In the genomic region with DNA sequence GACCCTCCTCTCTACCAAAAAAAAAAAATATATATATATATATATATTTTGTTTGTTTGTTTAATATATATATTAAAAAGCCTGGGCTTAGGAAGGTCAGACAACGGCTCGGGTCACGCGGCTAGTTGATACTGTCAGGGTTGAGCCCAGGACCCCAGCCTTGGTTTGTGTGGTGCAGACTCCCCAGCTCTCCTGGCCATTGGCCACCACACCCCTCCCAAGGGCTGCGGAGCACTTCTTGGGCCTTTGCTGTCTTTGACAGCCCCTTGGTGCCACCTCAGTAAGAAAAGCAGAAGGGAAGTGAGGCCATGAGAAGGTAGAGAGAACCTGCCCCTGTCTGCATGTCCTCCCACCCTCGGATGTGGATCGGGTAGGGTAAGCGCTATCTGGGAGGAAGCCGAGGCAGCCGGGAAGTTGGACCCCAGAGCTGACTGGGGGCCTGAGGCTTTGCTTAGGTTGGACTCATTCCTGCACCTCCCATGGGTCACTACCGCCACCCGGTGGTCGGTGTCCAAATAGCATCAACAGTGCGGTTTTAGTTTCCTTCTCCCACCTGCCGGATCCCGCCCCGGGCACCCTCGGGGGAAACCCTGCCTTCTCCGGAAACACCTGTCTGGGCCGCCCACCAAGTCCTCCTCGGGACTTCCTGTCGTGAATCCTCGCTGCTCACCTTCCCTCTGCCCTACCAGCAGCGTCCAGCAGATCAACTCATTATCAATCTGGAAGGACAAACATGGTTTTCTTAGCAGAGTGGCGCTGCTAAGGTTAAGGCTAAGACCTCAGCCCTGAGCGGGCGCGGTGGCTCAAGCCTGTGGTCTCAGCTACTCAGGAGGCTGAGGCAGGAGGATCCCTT, we compare ENCODE assay signal across 1 cellular context.
TF ChIP-seq lines count a peak whose summit lies in the region.

No MANE protein-coding gene starts in this region.

TF ChIP-seq in K562, 482 proteins besides CTCF, POLR2A, EP300 and RAD21 (continued from another document and continues in another):
- TF ChIP-seq, protein P1, sequence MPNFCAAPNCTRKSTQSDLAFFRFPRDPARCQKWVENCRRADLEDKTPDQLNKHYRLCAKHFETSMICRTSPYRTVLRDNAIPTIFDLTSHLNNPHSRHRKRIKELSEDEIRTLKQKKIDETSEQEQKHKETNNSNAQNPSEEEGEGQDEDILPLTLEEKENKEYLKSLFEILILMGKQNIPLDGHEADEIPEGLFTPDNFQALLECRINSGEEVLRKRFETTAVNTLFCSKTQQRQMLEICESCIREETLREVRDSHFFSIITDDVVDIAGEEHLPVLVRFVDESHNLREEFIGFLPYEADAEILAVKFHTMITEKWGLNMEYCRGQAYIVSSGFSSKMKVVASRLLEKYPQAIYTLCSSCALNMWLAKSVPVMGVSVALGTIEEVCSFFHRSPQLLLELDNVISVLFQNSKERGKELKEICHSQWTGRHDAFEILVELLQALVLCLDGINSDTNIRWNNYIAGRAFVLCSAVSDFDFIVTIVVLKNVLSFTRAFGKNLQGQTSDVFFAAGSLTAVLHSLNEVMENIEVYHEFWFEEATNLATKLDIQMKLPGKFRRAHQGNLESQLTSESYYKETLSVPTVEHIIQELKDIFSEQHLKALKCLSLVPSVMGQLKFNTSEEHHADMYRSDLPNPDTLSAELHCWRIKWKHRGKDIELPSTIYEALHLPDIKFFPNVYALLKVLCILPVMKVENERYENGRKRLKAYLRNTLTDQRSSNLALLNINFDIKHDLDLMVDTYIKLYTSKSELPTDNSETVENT (CRISPR knock-in tag; IDR thresholded peaks at IDR 0.05): no peak
- no peak for TF ChIP-seq ZNF354B (CRISPR knock-in tag; IDR thresholded peaks at IDR 0.05)
- no peak for TF ChIP-seq KAT7 (CRISPR knock-in tag; IDR thresholded peaks at IDR 0.05; ENCODE audit: borderline replicate concordance)
- TF ChIP-seq CBX3 (IDR thresholded peaks at IDR 0.05; ENCODE audit: borderline replicate concordance in 1 of 2, low read length in 2 of 2): no peak
- TF ChIP-seq HNRNPH1 (optimal IDR thresholded peaks at IDR 0.05; ENCODE audit: low read depth, low read length): no peak
- TF ChIP-seq, protein P2, sequence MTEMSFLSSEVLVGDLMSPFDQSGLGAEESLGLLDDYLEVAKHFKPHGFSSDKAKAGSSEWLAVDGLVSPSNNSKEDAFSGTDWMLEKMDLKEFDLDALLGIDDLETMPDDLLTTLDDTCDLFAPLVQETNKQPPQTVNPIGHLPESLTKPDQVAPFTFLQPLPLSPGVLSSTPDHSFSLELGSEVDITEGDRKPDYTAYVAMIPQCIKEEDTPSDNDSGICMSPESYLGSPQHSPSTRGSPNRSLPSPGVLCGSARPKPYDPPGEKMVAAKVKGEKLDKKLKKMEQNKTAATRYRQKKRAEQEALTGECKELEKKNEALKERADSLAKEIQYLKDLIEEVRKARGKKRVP (CRISPR knock-in tag; IDR thresholded peaks at IDR 0.05): no peak
- TF ChIP-seq ADNP (tag; IDR thresholded peaks at IDR 0.05): no peak
- TF ChIP-seq, protein P3, sequence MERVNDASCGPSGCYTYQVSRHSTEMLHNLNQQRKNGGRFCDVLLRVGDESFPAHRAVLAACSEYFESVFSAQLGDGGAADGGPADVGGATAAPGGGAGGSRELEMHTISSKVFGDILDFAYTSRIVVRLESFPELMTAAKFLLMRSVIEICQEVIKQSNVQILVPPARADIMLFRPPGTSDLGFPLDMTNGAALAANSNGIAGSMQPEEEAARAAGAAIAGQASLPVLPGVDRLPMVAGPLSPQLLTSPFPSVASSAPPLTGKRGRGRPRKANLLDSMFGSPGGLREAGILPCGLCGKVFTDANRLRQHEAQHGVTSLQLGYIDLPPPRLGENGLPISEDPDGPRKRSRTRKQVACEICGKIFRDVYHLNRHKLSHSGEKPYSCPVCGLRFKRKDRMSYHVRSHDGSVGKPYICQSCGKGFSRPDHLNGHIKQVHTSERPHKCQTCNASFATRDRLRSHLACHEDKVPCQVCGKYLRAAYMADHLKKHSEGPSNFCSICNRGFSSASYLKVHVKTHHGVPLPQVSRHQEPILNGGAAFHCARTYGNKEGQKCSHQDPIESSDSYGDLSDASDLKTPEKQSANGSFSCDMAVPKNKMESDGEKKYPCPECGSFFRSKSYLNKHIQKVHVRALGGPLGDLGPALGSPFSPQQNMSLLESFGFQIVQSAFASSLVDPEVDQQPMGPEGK (CRISPR knock-in tag; IDR thresholded peaks at IDR 0.05; ENCODE audit: borderline replicate concordance): no peak
- TF ChIP-seq ZNF12 (CRISPR knock-in tag; IDR thresholded peaks at IDR 0.05): no peak
- TF ChIP-seq U2AF1 (optimal IDR thresholded peaks at IDR 0.05; ENCODE audit: low read depth, low read length): no peak
- TF ChIP-seq, protein P4, sequence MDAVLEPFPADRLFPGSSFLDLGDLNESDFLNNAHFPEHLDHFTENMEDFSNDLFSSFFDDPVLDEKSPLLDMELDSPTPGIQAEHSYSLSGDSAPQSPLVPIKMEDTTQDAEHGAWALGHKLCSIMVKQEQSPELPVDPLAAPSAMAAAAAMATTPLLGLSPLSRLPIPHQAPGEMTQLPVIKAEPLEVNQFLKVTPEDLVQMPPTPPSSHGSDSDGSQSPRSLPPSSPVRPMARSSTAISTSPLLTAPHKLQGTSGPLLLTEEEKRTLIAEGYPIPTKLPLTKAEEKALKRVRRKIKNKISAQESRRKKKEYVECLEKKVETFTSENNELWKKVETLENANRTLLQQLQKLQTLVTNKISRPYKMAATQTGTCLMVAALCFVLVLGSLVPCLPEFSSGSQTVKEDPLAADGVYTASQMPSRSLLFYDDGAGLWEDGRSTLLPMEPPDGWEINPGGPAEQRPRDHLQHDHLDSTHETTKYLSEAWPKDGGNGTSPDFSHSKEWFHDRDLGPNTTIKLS (IDR thresholded peaks at IDR 0.05; ENCODE audit: borderline replicate concordance, low read depth): no peak
- no peak for TF ChIP-seq ZSCAN32 (CRISPR knock-in tag; IDR thresholded peaks at IDR 0.05)
- TF ChIP-seq SAFB2 (IDR thresholded peaks at IDR 0.05; ENCODE audit: borderline replicate concordance, low read depth, low read length, severe bottlenecking): no peak
- no peak for TF ChIP-seq ZNF778 (CRISPR knock-in tag; IDR thresholded peaks at IDR 0.05)
- TF ChIP-seq NFE2L1 (tag; IDR thresholded peaks at IDR 0.05; ENCODE audit: borderline replicate concordance, low read depth): no peak
- TF ChIP-seq JUND (IDR thresholded peaks at IDR 0.05; ENCODE audit: borderline replicate concordance, low read depth, low read length): peak; percentile 39; the same call in 1 of the 2 replicates
- peak; percentile 40; the same call in 1 of the 3 replicates for TF ChIP-seq JUND (tag; IDR thresholded peaks at IDR 0.05; ENCODE audit: borderline replicate concordance, low read depth, low read length)
- no peak for TF ChIP-seq GABPB2 (CRISPR knock-in tag; conservative IDR thresholded peaks at IDR 0.05)
- no peak for TF ChIP-seq HIVEP1 (CRISPR knock-in tag; IDR thresholded peaks at IDR 0.05)
- TF ChIP-seq, protein P5, sequence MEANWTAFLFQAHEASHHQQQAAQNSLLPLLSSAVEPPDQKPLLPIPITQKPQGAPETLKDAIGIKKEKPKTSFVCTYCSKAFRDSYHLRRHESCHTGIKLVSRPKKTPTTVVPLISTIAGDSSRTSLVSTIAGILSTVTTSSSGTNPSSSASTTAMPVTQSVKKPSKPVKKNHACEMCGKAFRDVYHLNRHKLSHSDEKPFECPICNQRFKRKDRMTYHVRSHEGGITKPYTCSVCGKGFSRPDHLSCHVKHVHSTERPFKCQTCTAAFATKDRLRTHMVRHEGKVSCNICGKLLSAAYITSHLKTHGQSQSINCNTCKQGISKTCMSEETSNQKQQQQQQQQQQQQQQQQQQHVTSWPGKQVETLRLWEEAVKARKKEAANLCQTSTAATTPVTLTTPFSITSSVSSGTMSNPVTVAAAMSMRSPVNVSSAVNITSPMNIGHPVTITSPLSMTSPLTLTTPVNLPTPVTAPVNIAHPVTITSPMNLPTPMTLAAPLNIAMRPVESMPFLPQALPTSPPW (CRISPR knock-in tag; IDR thresholded peaks at IDR 0.05): no peak
- TF ChIP-seq TBL1XR1 (IDR thresholded peaks at IDR 0.05; ENCODE audit: low read length in 2 of 2): no peak
- no peak for TF ChIP-seq ZKSCAN3 (CRISPR knock-in tag; IDR thresholded peaks at IDR 0.05)
- no peak; the same call in 1 of the 2 replicates for TF ChIP-seq ETV5 (CRISPR knock-in tag; IDR thresholded peaks at IDR 0.05; ENCODE audit: low read depth)
- peak; percentile 78; the same call in 1 of the 2 replicates for TF ChIP-seq ZNF263 (CRISPR knock-in tag; IDR thresholded peaks at IDR 0.05; ENCODE audit: borderline replicate concordance)
- TF ChIP-seq, protein P6, sequence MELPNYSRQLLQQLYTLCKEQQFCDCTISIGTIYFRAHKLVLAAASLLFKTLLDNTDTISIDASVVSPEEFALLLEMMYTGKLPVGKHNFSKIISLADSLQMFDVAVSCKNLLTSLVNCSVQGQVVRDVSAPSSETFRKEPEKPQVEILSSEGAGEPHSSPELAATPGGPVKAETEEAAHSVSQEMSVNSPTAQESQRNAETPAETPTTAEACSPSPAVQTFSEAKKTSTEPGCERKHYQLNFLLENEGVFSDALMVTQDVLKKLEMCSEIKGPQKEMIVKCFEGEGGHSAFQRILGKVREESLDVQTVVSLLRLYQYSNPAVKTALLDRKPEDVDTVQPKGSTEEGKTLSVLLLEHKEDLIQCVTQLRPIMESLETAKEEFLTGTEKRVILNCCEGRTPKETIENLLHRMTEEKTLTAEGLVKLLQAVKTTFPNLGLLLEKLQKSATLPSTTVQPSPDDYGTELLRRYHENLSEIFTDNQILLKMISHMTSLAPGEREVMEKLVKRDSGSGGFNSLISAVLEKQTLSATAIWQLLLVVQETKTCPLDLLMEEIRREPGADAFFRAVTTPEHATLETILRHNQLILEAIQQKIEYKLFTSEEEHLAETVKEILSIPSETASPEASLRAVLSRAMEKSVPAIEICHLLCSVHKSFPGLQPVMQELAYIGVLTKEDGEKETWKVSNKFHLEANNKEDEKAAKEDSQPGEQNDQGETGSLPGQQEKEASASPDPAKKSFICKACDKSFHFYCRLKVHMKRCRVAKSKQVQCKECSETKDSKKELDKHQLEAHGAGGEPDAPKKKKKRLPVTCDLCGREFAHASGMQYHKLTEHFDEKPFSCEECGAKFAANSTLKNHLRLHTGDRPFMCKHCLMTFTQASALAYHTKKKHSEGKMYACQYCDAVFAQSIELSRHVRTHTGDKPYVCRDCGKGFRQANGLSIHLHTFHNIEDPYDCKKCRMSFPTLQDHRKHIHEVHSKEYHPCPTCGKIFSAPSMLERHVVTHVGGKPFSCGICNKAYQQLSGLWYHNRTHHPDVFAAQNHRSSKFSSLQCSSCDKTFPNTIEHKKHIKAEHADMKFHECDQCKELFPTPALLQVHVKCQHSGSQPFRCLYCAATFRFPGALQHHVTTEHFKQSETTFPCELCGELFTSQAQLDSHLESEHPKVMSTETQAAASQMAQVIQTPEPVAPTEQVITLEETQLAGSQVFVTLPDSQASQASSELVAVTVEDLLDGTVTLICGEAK (IDR thresholded peaks at IDR 0.05): peak; percentile 74
- TF ChIP-seq, protein P6 (CRISPR knock-in tag; IDR thresholded peaks at IDR 0.05): no peak
- no peak for TF ChIP-seq CBX5 (IDR thresholded peaks at IDR 0.05; ENCODE audit: borderline replicate concordance, low read depth)
- TF ChIP-seq POLR2AphosphoS2 (IDR thresholded peaks at IDR 0.05; ENCODE audit: low read length): no peak
- TF ChIP-seq WHSC1 (IDR thresholded peaks at IDR 0.05; ENCODE audit: low read length): no peak
- TF ChIP-seq CHCHD3 (CRISPR knock-in tag; IDR thresholded peaks at IDR 0.05): no peak
- TF ChIP-seq NRF1 (conservative IDR thresholded peaks at IDR 0.05 in 1 of 2, IDR thresholded peaks at IDR 0.05 in 1 of 2): 0 out of 4 replicates have a peak, but pooled peaks have one; percentile 26 to 27
- no peak for TF ChIP-seq MAFK (IDR thresholded peaks at IDR 0.05; ENCODE audit: low read length)
- no peak for TF ChIP-seq KAT8 (IDR thresholded peaks at IDR 0.05; ENCODE audit: low read depth)
- TF ChIP-seq SMAD3 (CRISPR knock-in tag; conservative IDR thresholded peaks at IDR 0.05): no peak
- no peak for TF ChIP-seq XRCC3 (IDR thresholded peaks at IDR 0.05)
- no peak for TF ChIP-seq XRCC4 (IDR thresholded peaks at IDR 0.05; ENCODE audit: extremely low read depth, insufficient read depth, insufficient read length)
- no peak for TF ChIP-seq ZNF561 (CRISPR knock-in tag; conservative IDR thresholded peaks at IDR 0.05)
- no peak for TF ChIP-seq SLC30A9 (CRISPR knock-in tag; IDR thresholded peaks at IDR 0.05)
- TF ChIP-seq HNRNPUL1 (IDR thresholded peaks at IDR 0.05; ENCODE audit: low read length): no peak
- no peak for TF ChIP-seq TAF7 (tag; IDR thresholded peaks at IDR 0.05)
- TF ChIP-seq, protein P7, sequence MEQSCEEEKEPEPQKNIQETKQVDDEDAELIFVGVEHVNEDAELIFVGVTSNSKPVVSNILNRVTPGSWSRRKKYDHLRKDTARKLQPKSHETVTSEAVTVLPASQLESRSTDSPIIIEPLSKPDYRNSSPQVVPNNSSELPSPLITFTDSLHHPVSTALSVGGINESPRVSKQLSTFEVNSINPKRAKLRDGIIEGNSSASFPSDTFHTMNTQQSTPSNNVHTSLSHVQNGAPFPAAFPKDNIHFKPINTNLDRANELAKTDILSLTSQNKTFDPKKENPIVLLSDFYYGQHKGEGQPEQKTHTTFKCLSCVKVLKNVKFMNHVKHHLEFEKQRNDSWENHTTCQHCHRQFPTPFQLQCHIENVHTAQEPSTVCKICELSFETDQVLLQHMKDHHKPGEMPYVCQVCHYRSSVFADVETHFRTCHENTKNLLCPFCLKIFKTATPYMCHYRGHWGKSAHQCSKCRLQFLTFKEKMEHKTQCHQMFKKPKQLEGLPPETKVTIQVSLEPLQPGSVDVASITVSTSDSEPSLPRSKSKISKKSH (CRISPR knock-in tag; IDR thresholded peaks at IDR 0.05): no peak
- no peak for TF ChIP-seq GTF2A2 (tag; IDR thresholded peaks at IDR 0.05)
- TF ChIP-seq ZNF224 (CRISPR knock-in tag; IDR thresholded peaks at IDR 0.05): 0 out of 2 replicates have a peak, but pooled peaks have one; percentile 51
- TF ChIP-seq NFRKB (IDR thresholded peaks at IDR 0.05; ENCODE audit: low read depth): no peak
